In the genomic region with DNA sequence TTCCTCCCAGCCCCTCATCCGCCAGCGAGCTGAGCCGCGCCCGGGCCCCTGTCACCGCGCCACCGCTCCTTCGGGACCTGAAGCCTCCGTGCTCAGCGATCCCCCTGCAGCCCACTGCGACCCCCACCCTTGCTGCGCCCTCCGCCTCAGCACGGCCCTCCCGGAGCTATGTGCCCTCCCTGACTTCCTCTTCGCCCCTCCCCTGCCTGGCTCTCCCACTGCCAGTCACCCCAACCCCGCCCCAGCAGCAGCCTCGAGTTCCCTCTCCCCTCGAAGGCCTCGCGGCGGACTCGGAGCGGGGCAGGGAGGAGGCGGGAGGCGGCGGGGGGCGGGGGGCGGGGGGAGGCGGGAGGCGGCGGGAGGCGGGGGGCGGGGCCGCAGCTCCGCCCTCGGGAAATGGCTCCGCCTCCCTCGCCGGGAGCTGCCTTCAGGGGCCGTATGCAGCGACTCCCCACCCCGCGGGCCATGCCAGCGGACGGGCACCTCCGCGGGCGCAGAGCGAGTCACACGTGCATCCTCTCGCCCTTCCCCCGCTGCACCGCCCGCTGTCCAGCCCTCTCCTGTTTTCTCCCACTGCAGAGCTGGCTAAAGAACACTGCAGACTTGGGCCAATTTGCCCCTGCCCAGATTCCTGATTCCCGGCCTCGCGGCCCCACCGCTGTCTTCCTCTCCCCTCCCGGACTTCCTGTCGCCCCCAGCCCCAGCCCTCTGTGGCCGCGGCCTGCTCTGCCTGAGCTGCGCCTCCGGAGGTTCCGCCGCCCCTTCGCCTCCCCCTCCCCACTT, we compare ENCODE assay signal across 8 cellular contexts. TPM values are rescaled to one million over a fixed set of nuclear protein-coding genes. Genes with fewer than 3 reads are reported as not detected.
DNase-seq lines count a peak whose midpoint lies in the region; ATAC-seq and TF ChIP-seq lines count a peak whose summit lies in the region.

No MANE protein-coding gene starts in this region.

- peak; percentile 95 for DNase-seq in Calu3
- peak; percentile 96 for DNase-seq in MG63
- peak; percentile 86 to 94 for DNase-seq in SJSA1 (ENCODE audit: low read depth in 1 of 2, low spot score in 2 of 2)
- peak; percentile 79 for DNase-seq in activated naive CD4-positive, alpha-beta T cell treated with Interleukin-2 at 50 U/mL for 16 hours
- DNase-seq in germinal center (ENCODE audit: low spot score), result peak; percentile 86
- peak; percentile 35 for DNase-seq in non-pigmented ciliary epithelial cell (ENCODE audit: low read depth)

- H3K27ac ChIP-seq in SJSA1 (no peak overlapping the region), subcutaneous abdominal adipose tissue (ENCODE audit: low read depth, low read length) (peak overlapping the region; percentile 91)

- intact Hi-C loops in Calu3 (cut with micrococcal nuclease; ENCODE audit: unreplicated experiment), result no loop called here

- H3K27ac Mint-ChIP-seq in Calu3 (ENCODE audit: unreplicated experiment), result peak overlapping the region; percentile 81

- H3K36me3 ChIP-seq in MG63 (peaks cover 13% of the 10 kb centered on the region), SJSA1 (no peaks in the 10 kb centered on the region), subcutaneous abdominal adipose tissue (ENCODE audit: control insufficient read depth in 5 of 5, insufficient read depth in 5 of 5, low read length in 5 of 5) (no peaks in the 10 kb centered on the region)

- peak; percentile 54 for ATAC-seq in GM21619 (IDR thresholded peaks at IDR 0.05; ENCODE audit: unreplicated experiment)

- H3K9me3 ChIP-seq in MG63 (no peaks in the 10 kb centered on the region), SJSA1 (replicated peaks) (no peaks in the 10 kb centered on the region), subcutaneous abdominal adipose tissue (ENCODE audit: control insufficient read depth in 5 of 5, low read length in 5 of 5) (no peaks in the 10 kb centered on the region)

- H3K4me1 ChIP-seq in SJSA1 (replicated peaks), result peaks cover 3% of the 10 kb centered on the region; the same call in 1 of the 2 replicates
- peaks cover 9 to 57% (median 40%) of the 10 kb centered on the region in 5 donors for H3K4me1 ChIP-seq in subcutaneous abdominal adipose tissue (ENCODE audit: control insufficient read depth in 5 of 5, insufficient read depth in 5 of 5, low read length in 5 of 5)

- H3K9ac ChIP-seq in subcutaneous abdominal adipose tissue (ENCODE audit: low read length in 5 of 5), result peak overlapping the region in 4 of 5 donors; percentile 46 to 77 (median 70)

- H3K4me1 Mint-ChIP-seq in Calu3 (ENCODE audit: low read depth, unreplicated experiment), result peaks cover 25% of the 10 kb centered on the region

- peaks cover 27% of the 10 kb centered on the region for H3K36me3 Mint-ChIP-seq in Calu3 (ENCODE audit: insufficient read depth, unreplicated experiment)

- no peak for TF ChIP-seq CTCF in Calu3 (IDR thresholded peaks at IDR 0.05; ENCODE audit: unreplicated experiment)

- H3K27me3 Mint-ChIP-seq in Calu3 (ENCODE audit: unreplicated experiment), result no peaks in the 10 kb centered on the region

- H3K4me3 ChIP-seq in MG63, result no peak overlapping the region
- peak overlapping the region; percentile 36 for H3K4me3 ChIP-seq in SJSA1
- peak overlapping the region in 4 of 5 donors; percentile 50 to 66 (median 62) for H3K4me3 ChIP-seq in subcutaneous abdominal adipose tissue (ENCODE audit: low read depth in 1 of 5, low read length in 5 of 5)

- CTCF ChIA-PET in Calu3 (lab: Charles Lee), result interaction anchor here (0.6 to 1.7 kb wide), 8 partner anchors 9 to 130 kb away, joined by 3 to 6 read pairs (median 4); partner anchors contain the start of gene ADIPOR2

- H3K9me3 Mint-ChIP-seq in Calu3 (ENCODE audit: low read depth, unreplicated experiment), result no peaks in the 10 kb centered on the region

- H3K4me3 Mint-ChIP-seq in Calu3 (ENCODE audit: low read depth, unreplicated experiment), result peak overlapping the region; percentile 60

- H3K27me3 ChIP-seq in MG63 (no peaks in the 10 kb centered on the region), SJSA1 (replicated peaks) (no peaks in the 10 kb centered on the region), subcutaneous abdominal adipose tissue (ENCODE audit: control insufficient read depth in 5 of 5, insufficient read depth in 4 of 5, low read length in 5 of 5) (no peaks in the 10 kb centered on the region)

- BruUV-seq in Calu3 (replicated peaks; lab: Mats Ljungman, UMichigan), result no TSS peak

RNA-seq across cellular contexts. Expression of gene ADIPOR2, which starts 29.1 kb away (rescaled TPM):
- 88.5 and 90.3 TPM in 2 replicates for total RNA-seq in Calu3 (2022)
- 41.6 and 50.4 TPM in 2 replicates for total RNA-seq in MG63 (2014; rRNA removed; shearing (Covaris generic); ENCODE audit: low replicate concordance)
- 18.2 and 38.7 TPM in 2 replicates for total RNA-seq in SJSA1 (2014; rRNA removed; shearing (Covaris generic))

RNA-seq across cellular contexts. Expression of gene WNT5B, which starts 32.7 kb away (rescaled TPM):
- 0.24 TPM in 1 of 2 replicates, not detected in the other for total RNA-seq in Calu3 (2022)
- total RNA-seq in MG63 (2014; rRNA removed; shearing (Covaris generic); ENCODE audit: low replicate concordance), result 208 and 341 TPM in 2 replicates
- total RNA-seq in SJSA1 (2014; rRNA removed; shearing (Covaris generic)), result 8.9 and 15.4 TPM in 2 replicates

Comparison
In these comparisons a context has a peak if more than half of its experiments do, and no peak if none do; other contexts are left out.
1. DNase-seq: peak in every context shown above with its lines; median percentile 96 in MG63; 95 in Calu3; 90 in SJSA1; 86 in germinal center; 79 in activated naive CD4-positive, alpha-beta T cell treated with Interleukin-2 at 50 U/mL for 16 hours; 35 in non-pigmented ciliary epithelial cell.
2. RNA of gene WNT5B, which starts 32.7 kb away (total RNA-seq): 208 to 341 TPM in MG63; 8.9 to 15.4 TPM in SJSA1 and 0.24 TPM in Calu3; every median in the first group is over 10 times any median in the second.